In the genomic region with DNA sequence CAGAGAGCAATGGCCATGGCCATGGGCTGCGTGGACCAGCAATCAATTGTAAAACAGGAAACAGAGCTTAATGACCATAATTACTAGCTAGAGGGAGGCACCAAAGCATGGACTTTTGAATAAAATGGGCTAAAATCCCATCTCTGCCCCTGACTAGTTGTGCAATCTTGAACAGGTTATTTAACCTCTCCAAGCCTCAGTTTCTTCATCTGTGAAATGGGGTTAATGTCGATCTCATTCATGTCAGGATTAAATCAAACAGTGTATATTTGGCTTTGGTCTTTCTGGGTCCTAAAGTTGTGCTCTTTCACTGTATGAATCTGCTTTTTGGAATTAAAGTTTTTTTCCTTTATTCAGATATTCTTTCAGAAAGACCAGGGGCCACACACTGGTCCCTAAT, we compare ENCODE assay signal across 14 cellular contexts.
"Had no signal": no experiment of that assay in that cellular context is flagged by ENCODE, and none has a peak within 500 bp of the region (broad histone marks: within the 10 kb centered on the region; RNA-seq: fewer than 3 reads in every experiment).

No MANE protein-coding gene starts in this region.

- H3K36me3 ChIP-seq: neural progenitor cell had no signal

- H3K9me3 ChIP-seq: left lung, suprapubic skin had no signal

- DNase-seq: activated CD4-positive, alpha-beta T cell treated with anti-CD3 and anti-CD28 coated beads for 4 hours; activated CD8-positive, alpha-beta memory T cell treated with anti-CD3 and anti-CD28 coated beads, Interleukin-2, amount 50 U/mL, for 48 hours; activated CD8-positive, alpha-beta T cell treated with anti-CD3 and anti-CD28 coated beads, Interleukin-2, amount 10 ng/mL, durations not matched to agents 7 days and 5 days; activated naive CD4-positive, alpha-beta T cell treated with anti-CD3 and anti-CD28 coated beads for 36 hours; central memory CD4-positive, alpha-beta T cell; foreskin keratinocyte; mesendoderm; stimulated activated CD4-positive, alpha-beta T cell treated with anti-CD3 and anti-CD28 coated beads, Interleukin-2, amount 100 ng/mL, for 24 hours; stimulated activated naive B cell treated with anti-CD40 and anti-IgM and Interleukin-4, amounts not matched to agents 10 μg/mL and 1 μg/mL and 100 μg/mL, for 72 hours had no signal

- H3K27me3 ChIP-seq: foreskin keratinocyte, left lung, neural progenitor cell, suprapubic skin had no signal

- H3K4me1 ChIP-seq: parathyroid adenoma had no signal

- H3K9ac ChIP-seq: neural progenitor cell, parathyroid adenoma had no signal

- ATAC-seq: activated CD8-positive, alpha-beta T cell treated with anti-CD3 and anti-CD28 coated beads, Interleukin-2, amount 10 ng/mL, durations not matched to agents 7 days and 5 days; foreskin keratinocyte; left lung; SK-N-SH treated with all-trans-retinoic acid at 6 μM for 48 hours; stimulated activated naive B cell treated with anti-CD40 and anti-IgM and Interleukin-4, amounts not matched to agents 10 μg/mL and 1 μg/mL and 100 μg/mL, for 72 hours had no signal

- H3K27ac ChIP-seq: foreskin keratinocyte, neural progenitor cell, parathyroid adenoma, suprapubic skin had no signal

- H3K4me3 ChIP-seq: left lung, neural progenitor cell, suprapubic skin had no signal
